Comparison of ENCODE assay signal across 2 cellular contexts in genomic region chr5:1195916-1196315, GRCh38.
TF ChIP-seq lines count a peak whose summit lies in the region.

No MANE protein-coding gene starts in this region.

TF ChIP-seq in IMR-90, 13 proteins besides CTCF, POLR2A, EP300 and RAD21:
- TF ChIP-seq RFX5 (IDR thresholded peaks at IDR 0.05; ENCODE audit: low read depth, low read length) = no peak
- no peak for TF ChIP-seq FOS (IDR thresholded peaks at IDR 0.05; ENCODE audit: low read depth, low read length)
- TF ChIP-seq MXI1 (IDR thresholded peaks at IDR 0.05; ENCODE audit: borderline replicate concordance, low read depth, low read length) = no peak
- no peak for TF ChIP-seq ELK1 (IDR thresholded peaks at IDR 0.05; ENCODE audit: borderline replicate concordance, low read depth, low read length)
- no peak for TF ChIP-seq CHD1 (IDR thresholded peaks at IDR 0.05; ENCODE audit: low read depth, low read length)
- no peak for TF ChIP-seq MAZ (IDR thresholded peaks at IDR 0.05; ENCODE audit: borderline replicate concordance, low read depth, low read length)
- no peak for TF ChIP-seq NFE2L2 (IDR thresholded peaks at IDR 0.05; ENCODE audit: low read depth, low read length)
- no peak for TF ChIP-seq RCOR1 (IDR thresholded peaks at IDR 0.05; ENCODE audit: insufficient replicate concordance, low read length)
- no peak for TF ChIP-seq BHLHE40 (IDR thresholded peaks at IDR 0.05; ENCODE audit: low read depth, low read length)
- no peak for TF ChIP-seq USF2 (IDR thresholded peaks at IDR 0.05; ENCODE audit: low read depth, low read length)
- TF ChIP-seq SMC3 (IDR thresholded peaks at IDR 0.05; ENCODE audit: low read depth, low read length) = no peak
TF ChIP-seq in IMR-90: peak in this region for 0.

TF ChIP-seq in K562, 482 proteins besides CTCF, POLR2A, EP300 and RAD21:
- peak; percentile 12; the same call in 1 of the 2 replicates for TF ChIP-seq MGA (IDR thresholded peaks at IDR 0.05)
- no peak for TF ChIP-seq SAFB2 (IDR thresholded peaks at IDR 0.05; ENCODE audit: borderline replicate concordance, low read depth, low read length, severe bottlenecking)
